In the genomic region with DNA sequence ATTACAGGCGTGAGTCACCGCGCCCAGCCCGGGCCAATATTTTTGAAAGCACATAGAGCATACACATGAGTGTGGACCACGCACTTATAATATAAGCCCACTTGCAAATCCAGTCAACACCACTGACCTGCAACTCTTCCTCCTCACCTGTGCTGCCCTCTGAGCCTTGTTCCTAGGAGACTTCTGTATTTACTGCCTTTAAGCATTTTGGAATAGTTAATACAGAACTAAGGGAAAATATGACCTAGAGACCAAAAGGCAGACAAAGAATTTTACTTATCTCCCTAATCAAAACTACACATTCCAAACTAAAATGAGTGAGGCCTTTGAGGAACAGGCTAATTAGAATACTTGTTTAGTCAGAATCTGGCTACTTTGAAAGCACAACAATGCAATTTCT, we compare ENCODE assay signal across 27 cellular contexts.
"Had no signal": no experiment of that assay in that cellular context is flagged by ENCODE, and none has a peak within 500 bp of the region (broad histone marks: within the 10 kb centered on the region; RNA-seq: fewer than 3 reads in every experiment).

No MANE protein-coding gene starts in this region.

- H3K9ac ChIP-seq: neural progenitor cell had no signal

- H3K36me3 ChIP-seq: colonic mucosa, neural progenitor cell, pancreas, prostate gland, spleen, tibial artery had no signal

- H3K4me2 ChIP-seq: neural progenitor cell had no signal

- H3K27ac Mint-ChIP-seq: endodermal cell; naive thymus-derived CD8-positive, alpha-beta T cell; neural progenitor cell; stimulated activated memory B cell treated with anti-CD40 and anti-IgM and Interleukin-4, amounts not matched to agents 10 μg/mL and 1 μg/mL and 100 μg/mL, for 72 hours; stimulated activated naive CD8-positive, alpha-beta T cell treated with anti-CD3 and anti-CD28 coated beads, Interleukin-15, Interleukin-2, amounts not matched to agents 100 ng/mL and 50 ng/mL, for 24 hours had no signal

- H3K27me3 ChIP-seq: colonic mucosa, foreskin keratinocyte, neural progenitor cell, pancreas, spleen, tibial artery had no signal

- H2AFZ ChIP-seq: neural progenitor cell had no signal

- H3K4me1 Mint-ChIP-seq: stimulated activated memory B cell treated with anti-CD40 and anti-IgM and Interleukin-4, amounts not matched to agents 10 μg/mL and 1 μg/mL and 100 μg/mL, for 72 hours had no signal

- H3K9me3 Mint-ChIP-seq: endodermal cell; naive thymus-derived CD8-positive, alpha-beta T cell; neural progenitor cell; stimulated activated memory B cell treated with anti-CD40 and anti-IgM and Interleukin-4, amounts not matched to agents 10 μg/mL and 1 μg/mL and 100 μg/mL, for 72 hours; stimulated activated naive CD8-positive, alpha-beta T cell treated with anti-CD3 and anti-CD28 coated beads, Interleukin-15, Interleukin-2, amounts not matched to agents 100 ng/mL and 50 ng/mL, for 24 hours had no signal

- H3K9me3 ChIP-seq: colonic mucosa, mucosa of descending colon, pancreas, prostate gland, spleen, tibial artery had no signal

- H3K27me3 Mint-ChIP-seq: naive thymus-derived CD8-positive, alpha-beta T cell; stimulated activated naive CD8-positive, alpha-beta T cell treated with anti-CD3 and anti-CD28 coated beads, Interleukin-15, Interleukin-2, amounts not matched to agents 100 ng/mL and 50 ng/mL, for 24 hours had no signal

- H3K4me1 ChIP-seq: colonic mucosa, foreskin keratinocyte, neural progenitor cell, pancreas, prostate gland, tibial artery had no signal

- H3K36me3 Mint-ChIP-seq: naive thymus-derived CD8-positive, alpha-beta T cell; neural progenitor cell; stimulated activated memory B cell treated with anti-CD40 and anti-IgM and Interleukin-4, amounts not matched to agents 10 μg/mL and 1 μg/mL and 100 μg/mL, for 72 hours had no signal

- ATAC-seq: foreskin keratinocyte; left lobe of liver; naive thymus-derived CD8-positive, alpha-beta T cell; sciatic nerve; stimulated activated memory B cell treated with anti-CD40 and anti-IgM and Interleukin-4, amounts not matched to agents 10 μg/mL and 1 μg/mL and 100 μg/mL, for 72 hours had no signal

- H3K27ac ChIP-seq: colonic mucosa, foreskin keratinocyte, neural progenitor cell, pancreas, prostate gland, spleen, tibial artery had no signal

- H3K4me3 Mint-ChIP-seq: endodermal cell; naive thymus-derived CD8-positive, alpha-beta T cell; neural progenitor cell; stimulated activated memory B cell treated with anti-CD40 and anti-IgM and Interleukin-4, amounts not matched to agents 10 μg/mL and 1 μg/mL and 100 μg/mL, for 72 hours; stimulated activated naive CD8-positive, alpha-beta T cell treated with anti-CD3 and anti-CD28 coated beads, Interleukin-15, Interleukin-2, amounts not matched to agents 100 ng/mL and 50 ng/mL, for 24 hours had no signal

- DNase-seq: cerebellar nuclear complex; colonic mucosa; dermis blood vessel endothelial cell; effector CD4-positive, alpha-beta T cell; endodermal cell; erythroblast; foreskin keratinocyte; head of caudate nucleus; hippocampal formation; kidney glomerular epithelial cell; mammary epithelial cell; mucosa of descending colon; naive thymus-derived CD8-positive, alpha-beta T cell; occipital lobe; pancreas; retina; spleen; stimulated activated CD4-positive, alpha-beta T cell treated with anti-CD3 and anti-CD28 coated beads, Interleukin-15, amount 100 ng/mL, for 24 hours; stimulated activated CD4-positive, alpha-beta T cell treated with anti-CD3 and anti-CD28 coated beads, Interleukin-1b, Interleukin-23, amount 100 ng/mL, for 48 hours; stimulated activated CD4-positive, alpha-beta T cell treated with anti-CD3 and anti-CD28 coated beads, Interleukin-4, amount 100 ng/mL, for 24 hours; tibial artery had no signal

- H3K4me3 ChIP-seq: colonic mucosa, mucosa of descending colon, neural progenitor cell, pancreas, prostate gland, spleen, tibial artery had no signal
